ENCODE assay signal across 1 cellular context in genomic region chr17:39668141-39668924, GRCh38.
TF ChIP-seq lines count a peak whose summit lies in the region.

A gene with protein sequence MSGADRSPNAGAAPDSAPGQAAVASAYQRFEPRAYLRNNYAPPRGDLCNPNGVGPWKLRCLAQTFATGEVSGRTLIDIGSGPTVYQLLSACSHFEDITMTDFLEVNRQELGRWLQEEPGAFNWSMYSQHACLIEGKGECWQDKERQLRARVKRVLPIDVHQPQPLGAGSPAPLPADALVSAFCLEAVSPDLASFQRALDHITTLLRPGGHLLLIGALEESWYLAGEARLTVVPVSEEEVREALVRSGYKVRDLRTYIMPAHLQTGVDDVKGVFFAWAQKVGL (plus strand): TSS chr17:39668453. CDS start chr17:39668476, 23 bp downstream.

TF ChIP-seq in K562, 482 proteins besides CTCF, POLR2A, EP300 and RAD21 (continued from another document and continues in another):
- TF ChIP-seq, protein P1, sequence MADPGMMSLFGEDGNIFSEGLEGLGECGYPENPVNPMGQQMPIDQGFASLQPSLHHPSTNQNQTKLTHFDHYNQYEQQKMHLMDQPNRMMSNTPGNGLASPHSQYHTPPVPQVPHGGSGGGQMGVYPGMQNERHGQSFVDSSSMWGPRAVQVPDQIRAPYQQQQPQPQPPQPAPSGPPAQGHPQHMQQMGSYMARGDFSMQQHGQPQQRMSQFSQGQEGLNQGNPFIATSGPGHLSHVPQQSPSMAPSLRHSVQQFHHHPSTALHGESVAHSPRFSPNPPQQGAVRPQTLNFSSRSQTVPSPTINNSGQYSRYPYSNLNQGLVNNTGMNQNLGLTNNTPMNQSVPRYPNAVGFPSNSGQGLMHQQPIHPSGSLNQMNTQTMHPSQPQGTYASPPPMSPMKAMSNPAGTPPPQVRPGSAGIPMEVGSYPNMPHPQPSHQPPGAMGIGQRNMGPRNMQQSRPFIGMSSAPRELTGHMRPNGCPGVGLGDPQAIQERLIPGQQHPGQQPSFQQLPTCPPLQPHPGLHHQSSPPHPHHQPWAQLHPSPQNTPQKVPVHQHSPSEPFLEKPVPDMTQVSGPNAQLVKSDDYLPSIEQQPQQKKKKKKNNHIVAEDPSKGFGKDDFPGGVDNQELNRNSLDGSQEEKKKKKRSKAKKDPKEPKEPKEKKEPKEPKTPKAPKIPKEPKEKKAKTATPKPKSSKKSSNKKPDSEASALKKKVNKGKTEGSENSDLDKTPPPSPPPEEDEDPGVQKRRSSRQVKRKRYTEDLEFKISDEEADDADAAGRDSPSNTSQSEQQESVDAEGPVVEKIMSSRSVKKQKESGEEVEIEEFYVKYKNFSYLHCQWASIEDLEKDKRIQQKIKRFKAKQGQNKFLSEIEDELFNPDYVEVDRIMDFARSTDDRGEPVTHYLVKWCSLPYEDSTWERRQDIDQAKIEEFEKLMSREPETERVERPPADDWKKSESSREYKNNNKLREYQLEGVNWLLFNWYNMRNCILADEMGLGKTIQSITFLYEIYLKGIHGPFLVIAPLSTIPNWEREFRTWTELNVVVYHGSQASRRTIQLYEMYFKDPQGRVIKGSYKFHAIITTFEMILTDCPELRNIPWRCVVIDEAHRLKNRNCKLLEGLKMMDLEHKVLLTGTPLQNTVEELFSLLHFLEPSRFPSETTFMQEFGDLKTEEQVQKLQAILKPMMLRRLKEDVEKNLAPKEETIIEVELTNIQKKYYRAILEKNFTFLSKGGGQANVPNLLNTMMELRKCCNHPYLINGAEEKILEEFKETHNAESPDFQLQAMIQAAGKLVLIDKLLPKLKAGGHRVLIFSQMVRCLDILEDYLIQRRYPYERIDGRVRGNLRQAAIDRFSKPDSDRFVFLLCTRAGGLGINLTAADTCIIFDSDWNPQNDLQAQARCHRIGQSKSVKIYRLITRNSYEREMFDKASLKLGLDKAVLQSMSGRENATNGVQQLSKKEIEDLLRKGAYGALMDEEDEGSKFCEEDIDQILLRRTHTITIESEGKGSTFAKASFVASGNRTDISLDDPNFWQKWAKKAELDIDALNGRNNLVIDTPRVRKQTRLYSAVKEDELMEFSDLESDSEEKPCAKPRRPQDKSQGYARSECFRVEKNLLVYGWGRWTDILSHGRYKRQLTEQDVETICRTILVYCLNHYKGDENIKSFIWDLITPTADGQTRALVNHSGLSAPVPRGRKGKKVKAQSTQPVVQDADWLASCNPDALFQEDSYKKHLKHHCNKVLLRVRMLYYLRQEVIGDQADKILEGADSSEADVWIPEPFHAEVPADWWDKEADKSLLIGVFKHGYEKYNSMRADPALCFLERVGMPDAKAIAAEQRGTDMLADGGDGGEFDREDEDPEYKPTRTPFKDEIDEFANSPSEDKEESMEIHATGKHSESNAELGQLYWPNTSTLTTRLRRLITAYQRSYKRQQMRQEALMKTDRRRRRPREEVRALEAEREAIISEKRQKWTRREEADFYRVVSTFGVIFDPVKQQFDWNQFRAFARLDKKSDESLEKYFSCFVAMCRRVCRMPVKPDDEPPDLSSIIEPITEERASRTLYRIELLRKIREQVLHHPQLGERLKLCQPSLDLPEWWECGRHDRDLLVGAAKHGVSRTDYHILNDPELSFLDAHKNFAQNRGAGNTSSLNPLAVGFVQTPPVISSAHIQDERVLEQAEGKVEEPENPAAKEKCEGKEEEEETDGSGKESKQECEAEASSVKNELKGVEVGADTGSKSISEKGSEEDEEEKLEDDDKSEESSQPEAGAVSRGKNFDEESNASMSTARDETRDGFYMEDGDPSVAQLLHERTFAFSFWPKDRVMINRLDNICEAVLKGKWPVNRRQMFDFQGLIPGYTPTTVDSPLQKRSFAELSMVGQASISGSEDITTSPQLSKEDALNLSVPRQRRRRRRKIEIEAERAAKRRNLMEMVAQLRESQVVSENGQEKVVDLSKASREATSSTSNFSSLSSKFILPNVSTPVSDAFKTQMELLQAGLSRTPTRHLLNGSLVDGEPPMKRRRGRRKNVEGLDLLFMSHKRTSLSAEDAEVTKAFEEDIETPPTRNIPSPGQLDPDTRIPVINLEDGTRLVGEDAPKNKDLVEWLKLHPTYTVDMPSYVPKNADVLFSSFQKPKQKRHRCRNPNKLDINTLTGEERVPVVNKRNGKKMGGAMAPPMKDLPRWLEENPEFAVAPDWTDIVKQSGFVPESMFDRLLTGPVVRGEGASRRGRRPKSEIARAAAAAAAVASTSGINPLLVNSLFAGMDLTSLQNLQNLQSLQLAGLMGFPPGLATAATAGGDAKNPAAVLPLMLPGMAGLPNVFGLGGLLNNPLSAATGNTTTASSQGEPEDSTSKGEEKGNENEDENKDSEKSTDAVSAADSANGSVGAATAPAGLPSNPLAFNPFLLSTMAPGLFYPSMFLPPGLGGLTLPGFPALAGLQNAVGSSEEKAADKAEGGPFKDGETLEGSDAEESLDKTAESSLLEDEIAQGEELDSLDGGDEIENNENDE (IDR thresholded peaks at IDR 0.05; ENCODE audit: low read depth, low read length): no peak
- TF ChIP-seq MCM7 (IDR thresholded peaks at IDR 0.05) (no peak), RBBP5 (IDR thresholded peaks at IDR 0.05; ENCODE audit: borderline replicate concordance, insufficient read depth, low read length, poor library complexity, severe bottlenecking) (peak; percentile 50), ZNF395 (CRISPR knock-in tag; IDR thresholded peaks at IDR 0.05) (peak; percentile 79), ARHGAP35 (IDR thresholded peaks at IDR 0.05; ENCODE audit: partially characterized antibody) (peak; percentile 60), NR0B1 (IDR thresholded peaks at IDR 0.05; ENCODE audit: partially characterized antibody) (no peak), EZH2 (IDR thresholded peaks at IDR 0.05; ENCODE audit: borderline replicate concordance, low read depth, low read length) (no peak), HCFC1 (IDR thresholded peaks at IDR 0.05; ENCODE audit: low read depth, low read length) (0 out of 2 replicates have a peak, but pooled peaks have one; percentile 16), MYBL2 (IDR thresholded peaks at IDR 0.05; ENCODE audit: low read depth) (no peak), MYBL2 (CRISPR knock-in tag; IDR thresholded peaks at IDR 0.05; ENCODE audit: borderline replicate concordance) (no peak), MBD2 (IDR thresholded peaks at IDR 0.05; ENCODE audit: borderline replicate concordance, low read depth) (no peak), COPS2 (conservative IDR thresholded peaks at IDR 0.05) (no peak), ID3 (CRISPR knock-in tag; IDR thresholded peaks at IDR 0.05) (no peak), ID3 (tag; IDR thresholded peaks at IDR 0.05) (peak; percentile 83), CREM (IDR thresholded peaks at IDR 0.05; ENCODE audit: low read depth) (peak; percentile 80; the same call in 1 of the 2 replicates), ZNF592 (IDR thresholded peaks at IDR 0.05) (peak; percentile 96), TBL1XR1 (IDR thresholded peaks at IDR 0.05; ENCODE audit: low read length in 2 of 2) (no peak)
- TF ChIP-seq, protein P2, sequence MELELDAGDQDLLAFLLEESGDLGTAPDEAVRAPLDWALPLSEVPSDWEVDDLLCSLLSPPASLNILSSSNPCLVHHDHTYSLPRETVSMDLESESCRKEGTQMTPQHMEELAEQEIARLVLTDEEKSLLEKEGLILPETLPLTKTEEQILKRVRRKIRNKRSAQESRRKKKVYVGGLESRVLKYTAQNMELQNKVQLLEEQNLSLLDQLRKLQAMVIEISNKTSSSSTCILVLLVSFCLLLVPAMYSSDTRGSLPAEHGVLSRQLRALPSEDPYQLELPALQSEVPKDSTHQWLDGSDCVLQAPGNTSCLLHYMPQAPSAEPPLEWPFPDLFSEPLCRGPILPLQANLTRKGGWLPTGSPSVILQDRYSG (tag; conservative IDR thresholded peaks at IDR 0.05; ENCODE audit: low read depth): 0 out of 2 replicates have a peak, but pooled peaks have one; percentile 45
- TF ChIP-seq, protein P3, sequence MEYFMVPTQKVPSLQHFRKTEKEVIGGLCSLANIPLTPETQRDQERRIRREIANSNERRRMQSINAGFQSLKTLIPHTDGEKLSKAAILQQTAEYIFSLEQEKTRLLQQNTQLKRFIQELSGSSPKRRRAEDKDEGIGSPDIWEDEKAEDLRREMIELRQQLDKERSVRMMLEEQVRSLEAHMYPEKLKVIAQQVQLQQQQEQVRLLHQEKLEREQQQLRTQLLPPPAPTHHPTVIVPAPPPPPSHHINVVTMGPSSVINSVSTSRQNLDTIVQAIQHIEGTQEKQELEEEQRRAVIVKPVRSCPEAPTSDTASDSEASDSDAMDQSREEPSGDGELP (CRISPR knock-in tag; IDR thresholded peaks at IDR 0.05; ENCODE audit: borderline replicate concordance): no peak; the same call in 1 of the 2 replicates
- TF ChIP-seq, protein P4, sequence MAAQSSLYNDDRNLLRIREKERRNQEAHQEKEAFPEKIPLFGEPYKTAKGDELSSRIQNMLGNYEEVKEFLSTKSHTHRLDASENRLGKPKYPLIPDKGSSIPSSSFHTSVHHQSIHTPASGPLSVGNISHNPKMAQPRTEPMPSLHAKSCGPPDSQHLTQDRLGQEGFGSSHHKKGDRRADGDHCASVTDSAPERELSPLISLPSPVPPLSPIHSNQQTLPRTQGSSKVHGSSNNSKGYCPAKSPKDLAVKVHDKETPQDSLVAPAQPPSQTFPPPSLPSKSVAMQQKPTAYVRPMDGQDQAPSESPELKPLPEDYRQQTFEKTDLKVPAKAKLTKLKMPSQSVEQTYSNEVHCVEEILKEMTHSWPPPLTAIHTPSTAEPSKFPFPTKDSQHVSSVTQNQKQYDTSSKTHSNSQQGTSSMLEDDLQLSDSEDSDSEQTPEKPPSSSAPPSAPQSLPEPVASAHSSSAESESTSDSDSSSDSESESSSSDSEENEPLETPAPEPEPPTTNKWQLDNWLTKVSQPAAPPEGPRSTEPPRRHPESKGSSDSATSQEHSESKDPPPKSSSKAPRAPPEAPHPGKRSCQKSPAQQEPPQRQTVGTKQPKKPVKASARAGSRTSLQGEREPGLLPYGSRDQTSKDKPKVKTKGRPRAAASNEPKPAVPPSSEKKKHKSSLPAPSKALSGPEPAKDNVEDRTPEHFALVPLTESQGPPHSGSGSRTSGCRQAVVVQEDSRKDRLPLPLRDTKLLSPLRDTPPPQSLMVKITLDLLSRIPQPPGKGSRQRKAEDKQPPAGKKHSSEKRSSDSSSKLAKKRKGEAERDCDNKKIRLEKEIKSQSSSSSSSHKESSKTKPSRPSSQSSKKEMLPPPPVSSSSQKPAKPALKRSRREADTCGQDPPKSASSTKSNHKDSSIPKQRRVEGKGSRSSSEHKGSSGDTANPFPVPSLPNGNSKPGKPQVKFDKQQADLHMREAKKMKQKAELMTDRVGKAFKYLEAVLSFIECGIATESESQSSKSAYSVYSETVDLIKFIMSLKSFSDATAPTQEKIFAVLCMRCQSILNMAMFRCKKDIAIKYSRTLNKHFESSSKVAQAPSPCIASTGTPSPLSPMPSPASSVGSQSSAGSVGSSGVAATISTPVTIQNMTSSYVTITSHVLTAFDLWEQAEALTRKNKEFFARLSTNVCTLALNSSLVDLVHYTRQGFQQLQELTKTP (IDR thresholded peaks at IDR 0.05; ENCODE audit: low read depth in 1 of 2, partially characterized antibody in 2 of 2): peak; percentile 37 to 52
- TF ChIP-seq, protein P5, sequence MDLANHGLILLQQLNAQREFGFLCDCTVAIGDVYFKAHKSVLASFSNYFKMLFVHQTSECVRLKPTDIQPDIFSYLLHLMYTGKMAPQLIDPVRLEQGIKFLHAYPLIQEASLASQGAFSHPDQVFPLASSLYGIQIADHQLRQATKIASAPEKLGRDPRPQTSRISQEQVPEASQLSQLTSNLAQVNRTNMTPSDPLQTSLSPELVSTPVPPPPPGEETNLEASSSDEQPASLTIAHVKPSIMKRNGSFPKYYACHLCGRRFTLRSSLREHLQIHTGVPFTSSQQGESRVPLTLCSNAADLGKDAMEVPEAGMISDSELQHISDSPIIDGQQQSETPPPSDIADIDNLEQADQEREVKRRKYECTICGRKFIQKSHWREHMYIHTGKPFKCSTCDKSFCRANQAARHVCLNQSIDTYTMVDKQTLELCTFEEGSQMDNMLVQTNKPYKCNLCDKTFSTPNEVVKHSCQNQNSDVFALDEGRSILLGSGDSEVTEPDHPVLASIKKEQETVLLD (IDR thresholded peaks at IDR 0.05): peak; percentile 77; the same call in 1 of the 2 replicates
